9 cellular contexts compared by ENCODE assay signal in the genomic region with DNA sequence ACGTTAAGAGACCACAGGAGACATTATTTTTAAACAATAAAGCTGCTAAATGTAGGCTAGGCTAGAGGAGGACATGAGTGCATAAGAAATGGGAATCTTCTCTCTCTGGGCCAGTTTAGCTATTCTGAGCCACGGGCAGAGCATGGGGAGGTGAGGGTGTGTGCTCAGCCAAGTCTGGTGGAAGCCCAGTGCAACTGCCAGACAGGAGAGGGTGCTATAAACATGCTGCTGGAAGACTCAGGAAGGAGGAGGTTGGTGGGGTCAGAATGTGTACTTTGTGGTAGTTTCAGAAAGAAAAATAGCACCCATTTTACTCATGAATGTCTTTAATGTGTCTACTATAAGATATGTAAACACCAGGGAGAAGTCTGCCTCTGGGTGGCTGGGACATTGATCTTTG. TPM values are rescaled to one million over a fixed set of nuclear protein-coding genes. Genes with fewer than 3 reads are reported as not detected.
DNase-seq lines count a peak whose midpoint lies in the region; ATAC-seq, FAIRE-seq and TF ChIP-seq lines count a peak whose summit lies in the region.
"Had no signal": no experiment of that assay in that cellular context is flagged by ENCODE, and none has a peak within 500 bp of the region (broad histone marks: within the 10 kb centered on the region; RNA-seq: fewer than 3 reads in every experiment).

No MANE protein-coding gene starts in this region.

- H3K27me3 Mint-ChIP-seq in T-helper 2 cell treated with Interferon-gamma antibody and Interleukin-4, amounts not matched to agents 5 μg/mL and 100 μg/mL, for 36 hours (ENCODE audit: low read depth), result peaks cover 57% of the 10 kb centered on the region

- no peak overlapping the region for H2AFZ ChIP-seq in mammary epithelial cell (ENCODE audit: low read depth, low read length)
- H2AFZ ChIP-seq: parathyroid adenoma had no signal

- H3K27ac Mint-ChIP-seq in T-helper 2 cell treated with Interferon-gamma antibody and Interleukin-4, amounts not matched to agents 5 μg/mL and 100 μg/mL, for 36 hours, result no peak overlapping the region

- no peaks in the 10 kb centered on the region for H3K4me1 Mint-ChIP-seq in T-helper 2 cell treated with Interferon-gamma antibody and Interleukin-4, amounts not matched to agents 5 μg/mL and 100 μg/mL, for 36 hours (ENCODE audit: low read depth)

- TF ChIP-seq POLR2A in H54 (IDR thresholded peaks at IDR 0.05; ENCODE audit: low read depth, low read length), result no peak

- H3K27me3 ChIP-seq in mammary epithelial cell (ENCODE audit: insufficient read depth, low read length), result no peaks in the 10 kb centered on the region

- no peak for FAIRE-seq in H54 (lab: Jason Lieb, UNC)
- FAIRE-seq: TTC549 had no signal

- no TSS peak for BruUV-seq in mammary epithelial cell (replicated peaks; lab: Mats Ljungman, UMichigan)

- no peaks in the 10 kb centered on the region for H3K36me3 ChIP-seq in mammary epithelial cell (ENCODE audit: insufficient read depth, low read length)
- H3K36me3 ChIP-seq in mucosa of descending colon (ENCODE audit: low read depth), result no peaks in the 10 kb centered on the region

- H3K4me2 ChIP-seq in mammary epithelial cell (ENCODE audit: insufficient read depth, low read depth, low read length), result no peak overlapping the region

- in situ Hi-C loops in mammary epithelial cell (cut with MboI; ENCODE audit: low sequenced_read_pairs in 2 of 2), result no loop called here

- no peaks in the 10 kb centered on the region for H4K20me1 ChIP-seq in mammary epithelial cell (ENCODE audit: insufficient read depth, low read length)

- peaks cover 19% of the 10 kb centered on the region for H3K9me3 Mint-ChIP-seq in T-helper 2 cell treated with Interferon-gamma antibody and Interleukin-4, amounts not matched to agents 5 μg/mL and 100 μg/mL, for 36 hours

- H3K79me2 ChIP-seq in mammary epithelial cell (ENCODE audit: insufficient read depth, low read length), result no peaks in the 10 kb centered on the region
- H3K79me2 ChIP-seq: parathyroid adenoma had no signal

- DNase-seq in GM12864 (ENCODE audit: low read depth), result no peak
- DNase-seq in NCI-H2107 (lab: John Stamatoyannopoulos, UW), result peak; percentile 41
- DNase-seq in mammary epithelial cell, result peak; percentile 11
- peak in 2 of 3 donors; percentile 44 to 58 for DNase-seq in mucosa of descending colon
- DNase-seq in H54 (ENCODE audit: insufficient read length, low spot score), result no peak
- DNase-seq in T-helper 2 cell treated with Interferon-gamma antibody and Interleukin-4, amounts not matched to agents 5 μg/mL and 100 μg/mL, for 36 hours (ENCODE audit: low spot score), result no peak

- CTCF ChIA-PET in mammary epithelial cell (lab: Charles Lee; ENCODE audit: low non-redundant PET), result interaction anchor here (0.6 to 0.7 kb wide), 2 partner anchors 192 to 533 kb away, joined by 3 to 4 read pairs; no protein-coding TSS in a partner anchor

- WGBS in mammary epithelial cell (ENCODE audit: low coverage, missing lambda C conversion rate), result 35% methylated on average over 2 of the region's 2 CpGs

- no peaks in the 10 kb centered on the region for H3K4me1 ChIP-seq in mammary epithelial cell (ENCODE audit: insufficient read depth, low read length)
- H3K4me1 ChIP-seq in mucosa of descending colon (ENCODE audit: low read depth), result peaks cover 30% of the 10 kb centered on the region
- H3K4me1 ChIP-seq: parathyroid adenoma had no signal

- intact Hi-C loops in mammary epithelial cell (cut with micrococcal nuclease), result loop anchor here (1.0 to 5.0 kb wide), 3 partner anchors 191 to 348 kb away; no protein-coding TSS in a partner anchor
- intact Hi-C loops in mucosa of descending colon (cut with DNase I, micrococcal nuclease), result loop anchor here in 1 of 2 donors (10.0 kb wide), 1 partner anchor 305 kb away; no protein-coding TSS in a partner anchor

- no peak overlapping the region for H3K27ac ChIP-seq in mammary epithelial cell (ENCODE audit: insufficient read depth, low read depth, low read length)
- H3K27ac ChIP-seq: parathyroid adenoma had no signal

- H3K4me3 Mint-ChIP-seq in T-helper 2 cell treated with Interferon-gamma antibody and Interleukin-4, amounts not matched to agents 5 μg/mL and 100 μg/mL, for 36 hours, result no peak overlapping the region

- H3K9me3 ChIP-seq in mammary epithelial cell (replicated peaks; ENCODE audit: insufficient read depth, low read length) (peaks cover 10% of the 10 kb centered on the region), mucosa of descending colon (no peaks in the 10 kb centered on the region)

- H3K36me3 Mint-ChIP-seq in T-helper 2 cell treated with Interferon-gamma antibody and Interleukin-4, amounts not matched to agents 5 μg/mL and 100 μg/mL, for 36 hours (ENCODE audit: low read depth), result no peaks in the 10 kb centered on the region

- dilution Hi-C loops in mammary epithelial cell (cut with HindIII; ENCODE audit: low sequenced_read_pairs), result no loop called here

- H3K4me3 ChIP-seq in GM12864 (ENCODE audit: low read depth, low read length), result no peak overlapping the region
- H3K4me3 ChIP-seq in mammary epithelial cell (replicated peaks in 1 of 3; ENCODE audit: insufficient read depth in 1 of 3, low read depth in 2 of 3, low read length in 3 of 3), result no peak overlapping the region
- H3K4me3 ChIP-seq in mucosa of descending colon, result no peak overlapping the region

- no peak overlapping the region for H3K9ac ChIP-seq in mammary epithelial cell (ENCODE audit: insufficient read depth, low read length)
- H3K9ac ChIP-seq: parathyroid adenoma had no signal

- ATAC-seq in mucosa of descending colon, result peak; percentile 84
- no peak for ATAC-seq in GM19035 (IDR thresholded peaks at IDR 0.05; ENCODE audit: unreplicated experiment)

- TF ChIP-seq CTCF in GM12864 (IDR thresholded peaks at IDR 0.05; ENCODE audit: low read depth, low read length, missing control alignments), result peak; percentile 9
- peak; percentile 41 to 58 for TF ChIP-seq CTCF in mammary epithelial cell (conservative IDR thresholded peaks at IDR 0.05 in 1 of 2, IDR thresholded peaks at IDR 0.05 in 1 of 2; ENCODE audit: extremely low read depth in 1 of 2, insufficient read depth in 1 of 2, low read depth in 1 of 2, low read length in 2 of 2)
- peak; percentile 30 for TF ChIP-seq CTCF in mucosa of descending colon (IDR thresholded peaks at IDR 0.05)

RNA-seq across cellular contexts. Expression of gene SDK2, which starts 5.9 kb away (rescaled TPM):
- total RNA-seq in mammary epithelial cell (10 to 100 TPM; 31.5 to 64.2 TPM), mucosa of descending colon (1 to 10 TPM; 1.2 to 1.6 (median 1.3) TPM)
- polyA plus RNA-seq in mammary epithelial cell, result 6.3 TPM
- polyA minus RNA-seq in mammary epithelial cell, result 15.6 TPM

Comparison
In these comparisons a context has a peak if more than half of its experiments do, and no peak if none do; other contexts are left out.
1. DNase-seq: peak in NCI-H2107 (single experiment), mammary epithelial cell (single experiment) and mucosa of descending colon (2 of 3); none in GM12864 (single experiment), H54 (single experiment) and T-helper 2 cell treated with Interferon-gamma antibody and Interleukin-4, amounts not matched to agents 5 μg/mL and 100 μg/mL, for 36 hours (single experiment).
2. RNA of gene SDK2, which starts 5.9 kb away (total RNA-seq): 31.5 to 64.2 TPM in mammary epithelial cell; 1.2 to 1.6 TPM in mucosa of descending colon; every median in the first group is over 10 times any median in the second.
3. Peak in every context shown above with its lines, with median percentiles within 50 percentile points of each other: CTCF ChIP-seq.